ENCODE assay signal across 14 cellular contexts in the genomic region with DNA sequence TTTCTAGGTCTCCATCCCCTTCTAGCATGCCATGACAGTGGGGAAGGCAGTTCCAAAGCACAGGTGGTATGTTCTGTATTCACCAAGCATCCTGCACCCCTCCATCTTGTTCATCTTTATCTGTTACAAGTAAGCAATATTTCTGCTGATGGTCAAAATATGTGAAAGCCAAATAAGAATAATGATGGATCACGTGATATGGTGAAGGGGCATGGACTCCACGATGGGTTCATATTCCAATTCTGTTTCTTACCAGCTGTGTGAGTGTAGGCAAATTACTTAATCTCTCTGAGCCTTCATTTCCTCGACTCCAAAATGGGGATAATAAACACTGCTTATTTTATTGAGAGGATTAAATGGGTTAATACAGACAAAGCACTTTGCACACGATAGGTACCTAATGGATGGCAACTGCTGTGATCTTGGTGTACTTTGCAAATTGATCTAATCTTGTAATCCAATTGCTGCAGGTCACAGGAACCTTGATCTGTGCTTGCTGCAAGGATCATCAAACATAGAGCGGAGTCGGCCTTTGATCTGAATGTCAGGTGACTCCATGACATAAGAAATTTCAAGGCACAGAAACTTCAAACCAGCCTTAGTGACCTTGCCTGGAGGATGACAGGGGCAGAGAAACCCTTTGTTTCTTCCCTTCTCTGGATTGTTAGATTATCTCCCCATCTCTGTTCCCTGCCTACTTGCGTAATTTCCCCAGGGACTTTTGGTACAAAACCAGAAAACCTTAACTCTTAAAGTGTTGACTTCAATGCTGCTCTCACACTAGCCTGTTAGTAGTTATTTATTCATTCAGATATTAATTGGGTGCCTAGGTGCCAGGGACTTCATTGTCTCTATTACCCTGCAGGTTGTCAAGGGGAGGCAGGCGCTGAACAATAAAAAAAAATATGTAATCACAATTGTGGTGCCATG. TPM values are rescaled to one million over a fixed set of nuclear protein-coding genes. Genes with fewer than 3 reads are reported as not detected.
A peak's percentile ranks its signal among the peaks of the same experiment; 100 is the strongest.
DNase-seq lines count a peak whose midpoint lies in the region; ATAC-seq, FAIRE-seq and TF ChIP-seq lines count a peak whose summit lies in the region.
"Had no signal": no experiment of that assay in that cellular context is flagged by ENCODE, and none has a peak within 500 bp of the region (broad histone marks: within the 10 kb centered on the region; RNA-seq: fewer than 3 reads in every experiment).

No MANE protein-coding gene starts in this region.

- ATAC-seq in HepG2, result peak; percentile 49

- H3K9me2 ChIP-seq in MM.1S (replicated peaks; ENCODE audit: insufficient read depth, low read length), result no peaks in the 10 kb centered on the region

- H3K27me3 ChIP-seq in A673 (replicated peaks; ENCODE audit: insufficient read depth, low read depth, low read length, poor library complexity) (no peaks in the 10 kb centered on the region), HepG2 (ENCODE audit: control insufficient read depth in 1 of 2, insufficient read depth in 2 of 2, low read length in 2 of 2) (no peaks in the 10 kb centered on the region), MM.1S (replicated peaks; ENCODE audit: insufficient read depth, low read length) (no peaks in the 10 kb centered on the region)

- CTCF ChIA-PET in A673 (lab: Charles Lee), result no interaction called here
- CTCF ChIA-PET in HepG2 (lab: Yijun Ruan, JAX; ENCODE audit: low intra/inter-chr PET ratio, low total read pairs), result no interaction called here

- peaks cover 47% of the 10 kb centered on the region for H3K36me3 Mint-ChIP-seq in activated T-helper 2 cell treated with anti-CD3 and anti-CD28 coated beads, Interferon-gamma antibody, Interleukin-2, Interleukin-4, amounts not matched to agents 10 μg/mL and 5 μg/mL and 100 μg/mL, durations not matched to agents 14 hours and 24 hours and 36 hours (ENCODE audit: low read depth)

- H3K4me2 ChIP-seq in HepG2 (ENCODE audit: low read depth, low read length) (peak overlapping the region; percentile 81), MM.1S (ENCODE audit: low read depth, low read length) (no peak overlapping the region)

- H3K9me3 ChIP-seq in A673 (ENCODE audit: low read depth, low read length, poor library complexity, severe bottlenecking), result no peaks in the 10 kb centered on the region
- H3K9me3 ChIP-seq in HepG2 (ENCODE audit: low read length), result no peaks in the 10 kb centered on the region
- no peaks in the 10 kb centered on the region for H3K9me3 ChIP-seq in MM.1S (replicated peaks; ENCODE audit: insufficient read depth, low read length)
- H3K9me3 ChIP-seq: lower lobe of right lung had no signal

- peak; percentile 14; the same call in 1 of the 2 replicates for TF ChIP-seq RAD21 in HepG2 (CRISPR knock-in tag; IDR thresholded peaks at IDR 0.05)

- H3K79me2 ChIP-seq in HepG2 (ENCODE audit: insufficient read depth, low read length) (peaks cover 11% of the 10 kb centered on the region), MM.1S (ENCODE audit: low read length) (peaks cover 17% of the 10 kb centered on the region)

- in situ Hi-C loops in HepG2 (cut with HindIII; ENCODE audit: extremely low pct_ligation_motif_present, low pct_unique_long_range_greater_than_20kb), result no loop called here

- no peaks in the 10 kb centered on the region for H3F3A ChIP-seq in MM.1S (ENCODE audit: insufficient read depth, low read length)

- no peaks in the 10 kb centered on the region for H3K9me3 Mint-ChIP-seq in activated T-helper 2 cell treated with anti-CD3 and anti-CD28 coated beads, Interferon-gamma antibody, Interleukin-2, Interleukin-4, amounts not matched to agents 10 μg/mL and 5 μg/mL and 100 μg/mL, durations not matched to agents 14 hours and 24 hours and 36 hours
- H3K9me3 Mint-ChIP-seq: CD4-positive, CD25-positive, alpha-beta regulatory T cell had no signal

- peaks cover 85% of the 10 kb centered on the region for H3K4me1 Mint-ChIP-seq in activated T-helper 2 cell treated with anti-CD3 and anti-CD28 coated beads, Interferon-gamma antibody, Interleukin-2, Interleukin-4, amounts not matched to agents 10 μg/mL and 5 μg/mL and 100 μg/mL, durations not matched to agents 14 hours and 24 hours and 36 hours (ENCODE audit: low read depth)

- H3K27ac Mint-ChIP-seq in activated T-helper 2 cell treated with anti-CD3 and anti-CD28 coated beads, Interferon-gamma antibody, Interleukin-2, Interleukin-4, amounts not matched to agents 10 μg/mL and 5 μg/mL and 100 μg/mL, durations not matched to agents 14 hours and 24 hours and 36 hours, result peak overlapping the region; percentile 100

- H3K9ac ChIP-seq in HepG2 (ENCODE audit: insufficient read depth, low read depth, low read length) (peak overlapping the region; percentile 80), MM.1S (ENCODE audit: low read length) (no peak overlapping the region)

- H3K27me3 Mint-ChIP-seq in activated T-helper 2 cell treated with anti-CD3 and anti-CD28 coated beads, Interferon-gamma antibody, Interleukin-2, Interleukin-4, amounts not matched to agents 10 μg/mL and 5 μg/mL and 100 μg/mL, durations not matched to agents 14 hours and 24 hours and 36 hours (ENCODE audit: low read depth), result no peaks in the 10 kb centered on the region
- H3K27me3 Mint-ChIP-seq: CD4-positive, CD25-positive, alpha-beta regulatory T cell had no signal

- peak; percentile 99 for TF ChIP-seq EP300 in HepG2 (IDR thresholded peaks at IDR 0.05; ENCODE audit: low read depth in 2 of 2, low read length in 2 of 2)
- peak; percentile 98 for TF ChIP-seq EP300 in HepG2 (CRISPR knock-in tag; IDR thresholded peaks at IDR 0.05; ENCODE audit: borderline replicate concordance)

- intact Hi-C loops in A673 (cut with micrococcal nuclease; ENCODE audit: unreplicated experiment) (no loop called here), HepG2 (cut with micrococcal nuclease; ENCODE audit: unreplicated experiment) (loop anchor here (10.0 kb wide), 1 partner anchor 332 kb away; the partner anchor contains the start of gene TSC22D2)
- intact Hi-C loops in activated T-helper 2 cell treated with anti-CD3 and anti-CD28 coated beads, Interferon-gamma antibody, Interleukin-2, Interleukin-4, amounts not matched to agents 10 μg/mL and 5 μg/mL and 100 μg/mL, durations not matched to agents 14 hours and 24 hours and 36 hours (cut with micrococcal nuclease), result loop anchor here (10.0 kb wide), 2 partner anchors 348 to 1458 kb away; partner anchors contain the start of gene MED12L

- BruUV-seq in A673 (replicated peaks; lab: Mats Ljungman, UMichigan) (no TSS peak), HepG2 (replicated peaks; lab: Mats Ljungman, UMichigan) (no TSS peak)

- no peak overlapping the region for H3K4me3 ChIP-seq in A673 (ENCODE audit: low read depth, low read length, poor library complexity, severe bottlenecking)
- H3K4me3 ChIP-seq in HepG2 (replicated peaks in 1 of 3; ENCODE audit: insufficient read depth in 1 of 3, low read depth in 2 of 3, low read length in 3 of 3), result peak overlapping the region in 1 of 3 experiments; percentile 38; a peak in 1 of 6 replicates
- H3K4me3 ChIP-seq in MM.1S (ENCODE audit: low read length), result no peak overlapping the region
- H3K4me3 ChIP-seq: lower lobe of right lung had no signal

- WGBS in HepG2 (ENCODE audit: low lambda C conversion rate), result 3% methylated on average over 8 of the region's 8 CpGs

- H2AFZ ChIP-seq in HepG2 (ENCODE audit: low read length) (no peak overlapping the region), MM.1S (ENCODE audit: low read length) (no peak overlapping the region)

- POLR2A ChIA-PET in A673 (lab: Charles Lee; ENCODE audit: low non-redundant PET), result no interaction called here
- POLR2A ChIA-PET in HepG2 (lab: Yijun Ruan, JAX), result interaction anchor here (0.6 to 6.9 kb wide), 10 partner anchors 13 to 1370 kb away, joined by 3 to 265 read pairs (median 6); partner anchors contain the start of genes SELENOT and SIAH2

- DNase-seq in A673 (ENCODE audit: low spot score), result peak; percentile 75
- peak; percentile 74 for DNase-seq in GF-D8 (lab: John Stamatoyannopoulos, UW)
- no peak for DNase-seq in activated T-helper 2 cell treated with anti-CD3 and anti-CD28 coated beads, Interferon-gamma antibody, Interleukin-2, Interleukin-4, amounts not matched to agents 10 μg/mL and 5 μg/mL and 100 μg/mL, durations not matched to agents 14 hours and 24 hours and 36 hours (ENCODE audit: low spot score)
- DNase-seq in HepG2 (ENCODE audit: low spot score), result peak; percentile 99
- DNase-seq in NCI-H345 treated with DMSO at 0.1 percent for 48 hours (lab: John Stamatoyannopoulos, UW; ENCODE audit: unreplicated experiment), result no peak
- no peak for DNase-seq in NCI-H1092 (lab: John Stamatoyannopoulos, UW)
- no peak for DNase-seq in stimulated activated CD4-positive, alpha-beta T cell treated with anti-CD3 and anti-CD28 coated beads, Interleukin-2, amount 100 ng/mL, for 24 hours
- DNase-seq in MM.1S, result no peak
- DNase-seq: activated naive CD4-positive, alpha-beta T cell; CD4-positive, CD25-positive, alpha-beta regulatory T cell; dermis blood vessel endothelial cell; KBM-7; lower lobe of right lung had no signal

- H3K27ac ChIP-seq in A673 (ENCODE audit: low read depth, low read length, poor library complexity, severe bottlenecking), result peak overlapping the region; percentile 90
- peak overlapping the region; percentile 99 for H3K27ac ChIP-seq in HepG2 (ENCODE audit: extremely low read length, insufficient read depth, low read length)
- H3K27ac ChIP-seq in MM.1S (ENCODE audit: low read length), result no peak overlapping the region
- H3K27ac ChIP-seq: lower lobe of right lung had no signal

- peaks cover 7% of the 10 kb centered on the region; the same call in 1 of the 2 replicates for H4K20me1 ChIP-seq in HepG2 (ENCODE audit: insufficient read depth, low read length)
- H4K20me1 ChIP-seq in MM.1S (ENCODE audit: insufficient read depth, low read length), result peaks cover under 1% of the 10 kb centered on the region; the same call in 1 of the 2 replicates

- FAIRE-seq in HepG2 (lab: Jason Lieb, UNC), result peak; percentile 97

- TF ChIP-seq CTCF in A673 (conservative IDR thresholded peaks at IDR 0.05; ENCODE audit: low read depth, low read length) (no peak), HepG2 (CRISPR knock-in tag; IDR thresholded peaks at IDR 0.05) (no peak), MM.1S (IDR thresholded peaks at IDR 0.05; ENCODE audit: low read length) (no peak)

- TF ChIP-seq POLR2A in HepG2 (IDR thresholded peaks at IDR 0.05; ENCODE audit: insufficient read depth in 1 of 2, low read depth in 2 of 2, low read length in 2 of 2), result no peak; a peak in 1 of 4 replicates

- no peaks in the 10 kb centered on the region for H3K36me3 ChIP-seq in A673 (ENCODE audit: insufficient read depth, low read length, poor library complexity, severe bottlenecking)
- peaks cover 3 to 11% of the 10 kb centered on the region in 2 experiments; a peak in 4 of 5 replicates for H3K36me3 ChIP-seq in HepG2 (replicated peaks in 1 of 2; ENCODE audit: control insufficient read depth in 1 of 2, insufficient read depth in 2 of 2, low read length in 2 of 2)
- H3K36me3 ChIP-seq in MM.1S (replicated peaks; ENCODE audit: insufficient read depth, low read length), result peaks cover 5% of the 10 kb centered on the region

- H3K4me3 Mint-ChIP-seq in activated T-helper 2 cell treated with anti-CD3 and anti-CD28 coated beads, Interferon-gamma antibody, Interleukin-2, Interleukin-4, amounts not matched to agents 10 μg/mL and 5 μg/mL and 100 μg/mL, durations not matched to agents 14 hours and 24 hours and 36 hours (ENCODE audit: low read depth), result peak overlapping the region; percentile 53
- H3K4me3 Mint-ChIP-seq: CD4-positive, CD25-positive, alpha-beta regulatory T cell had no signal

- peaks cover 98% of the 10 kb centered on the region for H3K4me1 ChIP-seq in A673 (ENCODE audit: insufficient read depth, low read length, poor library complexity, severe bottlenecking)
- peaks cover 94% of the 10 kb centered on the region for H3K4me1 ChIP-seq in HepG2 (ENCODE audit: insufficient read depth, low read length)
- peaks cover 21% of the 10 kb centered on the region for H3K4me1 ChIP-seq in MM.1S (ENCODE audit: low read length)

RNA-seq across cellular contexts. Expression of gene SIAH2, which starts 25.8 kb away (rescaled TPM):
- 26.8 and 28.8 TPM in 2 replicates for total RNA-seq in A673 (2021)
- total RNA-seq in activated T-helper 2 cell treated with anti-CD3 and anti-CD28 coated beads, Interferon-gamma antibody, Interleukin-2, Interleukin-4, amounts not matched to agents 10 μg/mL and 5 μg/mL and 100 μg/mL, durations not matched to agents 14 hours and 24 hours and 36 hours, result 108 and 116 TPM in 2 replicates
- 71.8 and 79.5 TPM in 2 replicates for total RNA-seq in HepG2 (2016; rRNA removed; fragmentation: Illumina TruSeq; extraction: Trizol)
- 41.9 and 49.0 TPM in 2 replicates for total RNA-seq in HepG2 (2016; cell fraction: cytosol; rRNA removed; fragmentation: Illumina TruSeq; extraction: Trizol; ENCODE audit: low read depth)
- 64.5 and 73.0 TPM in 2 replicates for total RNA-seq in HepG2 (2016; cell fraction: insoluble cytoplasmic fraction; rRNA removed; fragmentation: Illumina TruSeq; extraction: Trizol)
- 102 and 124 TPM in 2 replicates for total RNA-seq in HepG2 (2016; cell fraction: membrane; rRNA removed; fragmentation: Illumina TruSeq; extraction: Trizol)
- total RNA-seq in HepG2 (2016; cell fraction: nucleus; rRNA removed; fragmentation: Illumina TruSeq; extraction: Trizol), result 38.0 and 42.7 TPM in 2 replicates
- 117 and 140 TPM in 2 replicates for polyA plus RNA-seq in HepG2 (2011; rRNA removed)
- polyA plus RNA-seq in HepG2 (2011; cell fraction: cytosol; rRNA removed), result 63.7 and 115 TPM in 2 replicates
- polyA plus RNA-seq in HepG2 (2011; cell fraction: nucleus; rRNA removed), result 132 and 149 TPM in 2 replicates
- polyA plus RNA-seq in HepG2 (2012), result 62.2 and 69.8 TPM in 2 replicates
- 51.8 and 68.8 TPM in 2 replicates for polyA plus RNA-seq in HepG2 (2016; cell fraction: cytosol; fragmentation: Illumina TruSeq; extraction: Trizol; ENCODE audit: low read depth)
- 103 and 110 TPM in 2 replicates for polyA plus RNA-seq in HepG2 (2016; cell fraction: insoluble cytoplasmic fraction; fragmentation: Illumina TruSeq; extraction: Trizol; ENCODE audit: low read depth)
- polyA plus RNA-seq in HepG2 (2016; cell fraction: membrane; fragmentation: Illumina TruSeq; extraction: Trizol; ENCODE audit: low read depth), result 106 and 126 TPM in 2 replicates
- 70.3 and 71.0 TPM in 2 replicates for polyA plus RNA-seq in HepG2 (2016; cell fraction: nucleus; fragmentation: Illumina TruSeq; extraction: Trizol; ENCODE audit: insufficient read depth, low read depth)
- polyA minus RNA-seq in HepG2 (2011; rRNA and poly(A)+ RNA removed; ENCODE audit: low replicate concordance), result 134 and 280 TPM in 2 replicates
- polyA minus RNA-seq in HepG2 (2011; cell fraction: cytosol; rRNA and poly(A)+ RNA removed), result 79.8 and 91.3 TPM in 2 replicates
- polyA minus RNA-seq in HepG2 (2011; cell fraction: nucleus; rRNA and poly(A)+ RNA removed), result 24.6 and 28.0 TPM in 2 replicates

RNA-seq across cellular contexts. Expression of gene ERICH6, which starts 33.4 kb away (rescaled TPM):
- 0.24 and 0.32 TPM in 2 replicates for total RNA-seq in A673 (2021)
- 0.21 and 0.39 TPM in 2 replicates for total RNA-seq in activated T-helper 2 cell treated with anti-CD3 and anti-CD28 coated beads, Interferon-gamma antibody, Interleukin-2, Interleukin-4, amounts not matched to agents 10 μg/mL and 5 μg/mL and 100 μg/mL, durations not matched to agents 14 hours and 24 hours and 36 hours
- not detected in 2 replicates for total RNA-seq in HepG2 (2016; rRNA removed; fragmentation: Illumina TruSeq; extraction: Trizol)
- total RNA-seq in HepG2 (2016; cell fraction: cytosol; rRNA removed; fragmentation: Illumina TruSeq; extraction: Trizol; ENCODE audit: low read depth), result 0.18 TPM in 1 of 2 replicates, not detected in the other
- 0.09 TPM in 1 of 2 replicates, not detected in the other for total RNA-seq in HepG2 (2016; cell fraction: insoluble cytoplasmic fraction; rRNA removed; fragmentation: Illumina TruSeq; extraction: Trizol)
- total RNA-seq in HepG2 (2016; cell fraction: membrane; rRNA removed; fragmentation: Illumina TruSeq; extraction: Trizol), result 0.15 TPM in 1 of 2 replicates, not detected in the other
- total RNA-seq in HepG2 (2016; cell fraction: nucleus; rRNA removed; fragmentation: Illumina TruSeq; extraction: Trizol), result 0.28 TPM in 1 of 2 replicates, not detected in the other
- polyA plus RNA-seq in HepG2 (2011; rRNA removed), result 0.03 TPM in 1 of 2 replicates, not detected in the other
- polyA plus RNA-seq in HepG2 (2011; cell fraction: cytosol; rRNA removed), result 0.03 and 0.18 TPM in 2 replicates
- polyA plus RNA-seq in HepG2 (2011; cell fraction: nucleus; rRNA removed), result 0.10 and 0.48 TPM in 2 replicates
- polyA plus RNA-seq in HepG2 (2012), result 0.15 TPM in 1 of 2 replicates, not detected in the other
- polyA plus RNA-seq in HepG2 (2016; cell fraction: cytosol; fragmentation: Illumina TruSeq; extraction: Trizol; ENCODE audit: low read depth), result not detected in 2 replicates
- polyA plus RNA-seq in HepG2 (2016; cell fraction: insoluble cytoplasmic fraction; fragmentation: Illumina TruSeq; extraction: Trizol; ENCODE audit: low read depth), result not detected in 2 replicates
- polyA plus RNA-seq in HepG2 (2016; cell fraction: membrane; fragmentation: Illumina TruSeq; extraction: Trizol; ENCODE audit: low read depth), result not detected in 2 replicates
- polyA plus RNA-seq in HepG2 (2016; cell fraction: nucleus; fragmentation: Illumina TruSeq; extraction: Trizol; ENCODE audit: insufficient read depth, low read depth), result not detected in 2 replicates
- polyA minus RNA-seq in HepG2 (2011; rRNA and poly(A)+ RNA removed; ENCODE audit: low replicate concordance), result 0.09 and 0.32 TPM in 2 replicates
- polyA minus RNA-seq in HepG2 (2011; cell fraction: cytosol; rRNA and poly(A)+ RNA removed), result 0.30 TPM in 1 of 2 replicates, not detected in the other
- 0.26 and 0.50 TPM in 2 replicates for polyA minus RNA-seq in HepG2 (2011; cell fraction: nucleus; rRNA and poly(A)+ RNA removed)
- total RNA-seq: CD4-positive, CD25-positive, alpha-beta regulatory T cell; dermis blood vessel endothelial cell; lower lobe of right lung; pulmonary artery endothelial cell had no signal

Comparison
In these comparisons a context has a peak if more than half of its experiments do, and no peak if none do; other contexts are left out.
1. DNase-seq: peak in A673 (single experiment), GF-D8 (single experiment) and HepG2 (single experiment); none in activated T-helper 2 cell treated with anti-CD3 and anti-CD28 coated beads, Interferon-gamma antibody, Interleukin-2, Interleukin-4, amounts not matched to agents 10 μg/mL and 5 μg/mL and 100 μg/mL, durations not matched to agents 14 hours and 24 hours and 36 hours (single experiment), NCI-H345 treated with DMSO at 0.1 percent for 48 hours (single experiment), NCI-H1092 (single experiment), stimulated activated CD4-positive, alpha-beta T cell treated with anti-CD3 and anti-CD28 coated beads, Interleukin-2, amount 100 ng/mL, for 24 hours (0 of 2) and MM.1S (single experiment).